ENCODE assay signal across 1 cellular context in the genomic region with DNA sequence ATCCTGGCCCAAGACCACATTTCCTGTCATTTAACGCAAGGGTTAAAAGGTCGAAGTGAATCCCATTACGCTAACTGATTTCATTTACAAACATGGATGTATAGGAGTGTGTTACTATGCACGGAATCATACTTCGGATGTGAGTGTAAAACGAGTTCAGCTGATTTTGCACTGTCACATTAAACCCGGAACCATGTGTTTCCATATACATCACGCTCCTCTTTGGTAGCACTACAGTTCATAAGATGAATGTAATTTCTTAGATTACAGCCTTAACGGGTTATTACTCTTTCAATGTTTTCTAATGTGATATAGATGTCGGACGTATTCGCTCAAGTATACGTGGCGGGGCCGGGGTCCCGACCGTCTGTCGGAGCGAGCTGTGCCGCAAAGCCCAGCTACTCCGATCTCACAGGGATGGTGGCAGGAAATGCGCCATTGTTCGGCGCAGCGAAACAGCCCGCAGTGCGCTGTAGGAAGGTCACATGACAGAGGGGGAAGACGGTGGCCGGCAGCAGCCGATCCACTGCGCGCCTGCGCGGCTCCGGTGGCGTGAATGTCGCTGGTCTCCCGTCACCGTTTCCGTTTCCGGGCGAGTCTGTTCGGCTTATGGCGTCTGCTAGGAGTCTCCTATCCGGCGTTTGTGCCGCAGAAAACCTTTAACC.
TF ChIP-seq lines count a peak whose summit lies in the region.

No MANE protein-coding gene starts in this region.

TF ChIP-seq in HepG2, 621 proteins besides CTCF, POLR2A, EP300 and RAD21 (continued from another document):
- TF ChIP-seq, protein P1, sequence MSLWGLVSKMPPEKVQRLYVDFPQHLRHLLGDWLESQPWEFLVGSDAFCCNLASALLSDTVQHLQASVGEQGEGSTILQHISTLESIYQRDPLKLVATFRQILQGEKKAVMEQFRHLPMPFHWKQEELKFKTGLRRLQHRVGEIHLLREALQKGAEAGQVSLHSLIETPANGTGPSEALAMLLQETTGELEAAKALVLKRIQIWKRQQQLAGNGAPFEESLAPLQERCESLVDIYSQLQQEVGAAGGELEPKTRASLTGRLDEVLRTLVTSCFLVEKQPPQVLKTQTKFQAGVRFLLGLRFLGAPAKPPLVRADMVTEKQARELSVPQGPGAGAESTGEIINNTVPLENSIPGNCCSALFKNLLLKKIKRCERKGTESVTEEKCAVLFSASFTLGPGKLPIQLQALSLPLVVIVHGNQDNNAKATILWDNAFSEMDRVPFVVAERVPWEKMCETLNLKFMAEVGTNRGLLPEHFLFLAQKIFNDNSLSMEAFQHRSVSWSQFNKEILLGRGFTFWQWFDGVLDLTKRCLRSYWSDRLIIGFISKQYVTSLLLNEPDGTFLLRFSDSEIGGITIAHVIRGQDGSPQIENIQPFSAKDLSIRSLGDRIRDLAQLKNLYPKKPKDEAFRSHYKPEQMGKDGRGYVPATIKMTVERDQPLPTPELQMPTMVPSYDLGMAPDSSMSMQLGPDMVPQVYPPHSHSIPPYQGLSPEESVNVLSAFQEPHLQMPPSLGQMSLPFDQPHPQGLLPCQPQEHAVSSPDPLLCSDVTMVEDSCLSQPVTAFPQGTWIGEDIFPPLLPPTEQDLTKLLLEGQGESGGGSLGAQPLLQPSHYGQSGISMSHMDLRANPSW (CRISPR knock-in tag; IDR thresholded peaks at IDR 0.05; ENCODE audit: borderline replicate concordance) = no peak
- TF ChIP-seq ZNF24 (IDR thresholded peaks at IDR 0.05) (no peak), BHLHE40 (IDR thresholded peaks at IDR 0.05; ENCODE audit: low read length) (0 out of 2 replicates have a peak, but pooled peaks have one; percentile 35)
- TF ChIP-seq, protein P2, sequence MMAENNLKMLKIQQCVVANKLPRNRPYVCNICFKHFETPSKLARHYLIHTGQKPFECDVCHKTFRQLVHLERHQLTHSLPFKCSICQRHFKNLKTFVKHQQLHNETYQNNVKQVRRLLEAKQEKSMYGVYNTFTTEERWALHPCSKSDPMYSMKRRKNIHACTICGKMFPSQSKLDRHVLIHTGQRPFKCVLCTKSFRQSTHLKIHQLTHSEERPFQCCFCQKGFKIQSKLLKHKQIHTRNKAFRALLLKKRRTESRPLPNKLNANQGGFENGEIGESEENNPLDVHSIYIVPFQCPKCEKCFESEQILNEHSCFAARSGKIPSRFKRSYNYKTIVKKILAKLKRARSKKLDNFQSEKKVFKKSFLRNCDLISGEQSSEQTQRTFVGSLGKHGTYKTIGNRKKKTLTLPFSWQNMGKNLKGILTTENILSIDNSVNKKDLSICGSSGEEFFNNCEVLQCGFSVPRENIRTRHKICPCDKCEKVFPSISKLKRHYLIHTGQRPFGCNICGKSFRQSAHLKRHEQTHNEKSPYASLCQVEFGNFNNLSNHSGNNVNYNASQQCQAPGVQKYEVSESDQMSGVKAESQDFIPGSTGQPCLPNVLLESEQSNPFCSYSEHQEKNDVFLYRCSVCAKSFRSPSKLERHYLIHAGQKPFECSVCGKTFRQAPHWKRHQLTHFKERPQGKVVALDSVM (CRISPR knock-in tag; IDR thresholded peaks at IDR 0.05) = no peak
